Comparison of ENCODE assay signal across 8 cellular contexts in genomic region chr1:159854101-159854692, GRCh38. TPM values are rescaled to one million over a fixed set of nuclear protein-coding genes. Genes with fewer than 3 reads are reported as not detected.
A peak's percentile ranks its signal among the peaks of the same experiment; 100 is the strongest.
DNase-seq lines count a peak whose midpoint lies in the region; ATAC-seq and TF ChIP-seq lines count a peak whose summit lies in the region.

No MANE protein-coding gene starts in this region.

- H3K79me2 ChIP-seq in osteoblast (ENCODE audit: insufficient read depth, low read length): no peaks in the 10 kb centered on the region

- peak overlapping the region; percentile 66 for H3K27ac ChIP-seq in osteoblast (ENCODE audit: low read depth, low read length)

- peak overlapping the region; percentile 82 for H3K4me3 ChIP-seq in osteoblast (ENCODE audit: insufficient read depth, low read length)

- peak overlapping the region; percentile 84 for H3K4me2 ChIP-seq in osteoblast (ENCODE audit: insufficient read depth, low read length)

- peak overlapping the region; percentile 79 for H2AFZ ChIP-seq in osteoblast (ENCODE audit: low read length)

- H3K36me3 ChIP-seq in osteoblast (ENCODE audit: insufficient read depth, low read length): no peaks in the 10 kb centered on the region

- H3K4me1 ChIP-seq in osteoblast (ENCODE audit: insufficient read depth, low read length): peaks cover 32% of the 10 kb centered on the region

- no peaks in the 10 kb centered on the region for H3K27me3 ChIP-seq in osteoblast (ENCODE audit: insufficient read depth, low read length)

- in situ Hi-C loops in GM13976 (cut with MboI; ENCODE audit: low sequenced_read_pairs, unreplicated experiment): no loop called here

- ATAC-seq in GM18873 (IDR thresholded peaks at IDR 0.05; ENCODE audit: low FRiP score, unreplicated experiment) (peak; percentile 15), HG02588 (IDR thresholded peaks at IDR 0.05; ENCODE audit: unreplicated experiment) (no peak)

- DNase-seq in A172 (ENCODE audit: low spot score) (peak; percentile 83), NCI-H510A (lab: John Stamatoyannopoulos, UW) (peak; percentile 81), amniotic epithelial cell (ENCODE audit: low read depth) (peak; percentile 56), cardiac septum (ENCODE audit: low spot score) (peak; percentile 86), osteoblast (ENCODE audit: insufficient read length, low spot score, missing footprints) (no peak), GM13976 (ENCODE audit: low spot score) (no peak)

- H3K9me3 ChIP-seq in osteoblast (ENCODE audit: low read depth, low read length): no peaks in the 10 kb centered on the region

- no peak for TF ChIP-seq CTCF in osteoblast (IDR thresholded peaks at IDR 0.05; ENCODE audit: extremely low read depth, low read depth, low read length)
- no peak for TF ChIP-seq CTCF in GM13976 (IDR thresholded peaks at IDR 0.05; ENCODE audit: borderline replicate concordance, control extremely low read depth, extremely low read depth, insufficient read depth, missing control alignments)

- intact Hi-C loops in cardiac septum (cut with DNase I): loop anchor here (1.0 to 2.0 kb wide), 2 partner anchors 69 to 73 kb away; partner anchors contain the start of gene DUSP23

- H4K20me1 ChIP-seq in osteoblast (ENCODE audit: insufficient read depth, low read length): no peaks in the 10 kb centered on the region

RNA-seq across cellular contexts. Expression of gene VSIG8, which starts 8.3 kb away (rescaled TPM):
- not detected in 2 replicates for total RNA-seq in A172 (2014; rRNA removed; shearing (Covaris generic))
- total RNA-seq in cardiac septum: not detected
- total RNA-seq in osteoblast: not detected in 2 replicates

RNA-seq across cellular contexts. Expression of gene SLAMF8, which starts 27.5 kb away (rescaled TPM):
- total RNA-seq in A172 (2014; rRNA removed; shearing (Covaris generic)): 0.48 TPM in 1 of 2 replicates, not detected in the other
- total RNA-seq in cardiac septum (1.5 TPM), osteoblast (under 0.01 and 0.36 TPM in 2 replicates)

RNA-seq across cellular contexts. Expression of gene CFAP45, which starts 45.8 kb away (rescaled TPM):
- total RNA-seq in A172 (2014; rRNA removed; shearing (Covaris generic)): 2.4 and 3.7 TPM in 2 replicates
- total RNA-seq in cardiac septum: 0.32 TPM
- total RNA-seq in osteoblast: 0.29 and 0.36 TPM in 2 replicates

RNA-seq across cellular contexts. Expression of gene FCRL6, which starts 52.0 kb away (rescaled TPM):
- total RNA-seq in A172 (2014; rRNA removed; shearing (Covaris generic)): 0.24 TPM in 1 of 2 replicates, not detected in the other
- total RNA-seq in cardiac septum: 0.16 TPM
- not detected in 2 replicates for total RNA-seq in osteoblast

Comparison
In these comparisons a context has a peak if more than half of its experiments do, and no peak if none do; other contexts are left out.
1. DNase-seq: peak in A172 (single experiment), NCI-H510A (single experiment), amniotic epithelial cell (single experiment) and cardiac septum (single experiment); none in osteoblast (single experiment) and GM13976 (single experiment).